ENCODE assay signal across 7 cellular contexts in genomic region chr18:64026350-64026749, GRCh38.
"Had no signal": no experiment of that assay in that cellular context is flagged by ENCODE, and none has a peak within 500 bp of the region (broad histone marks: within the 10 kb centered on the region; RNA-seq: fewer than 3 reads in every experiment).

No MANE protein-coding gene starts in this region.

- H3K36me3 ChIP-seq: HAP-1 had no signal

- FAIRE-seq: HepG2 had no signal

- H2AFZ ChIP-seq: GM23338 had no signal

- H3K4me2 ChIP-seq: GM23338 had no signal

- H3K4me3 ChIP-seq: GM23338, HAP-1 had no signal

- H3K4me3 Mint-ChIP-seq: GM23338, HFFc6, IgD-negative memory B cell had no signal

- H3K36me3 Mint-ChIP-seq: IgD-negative memory B cell had no signal

- H3K9me3 ChIP-seq: HAP-1 had no signal

- H3K4me1 ChIP-seq: HAP-1 had no signal

- H3K9me3 Mint-ChIP-seq: HFFc6, IgD-negative memory B cell had no signal

- DNase-seq: H7, HFFc6 had no signal

- H3K27ac ChIP-seq: HL-60 had no signal

- H3K27ac Mint-ChIP-seq: GM23338, HFFc6, IgD-negative memory B cell had no signal
